ENCODE assay signal across 9 cellular contexts in genomic region chr18:76410660-76411417, GRCh38.
DNase-seq lines count a peak whose midpoint lies in the region; ATAC-seq and TF ChIP-seq lines count a peak whose summit lies in the region.
"Had no signal": no experiment of that assay in that cellular context is flagged by ENCODE, and none has a peak within 500 bp of the region (broad histone marks: within the 10 kb centered on the region; RNA-seq: fewer than 3 reads in every experiment).

No MANE protein-coding gene starts in this region.

- in situ Hi-C loops in HAP-1 (cut with MboI; ENCODE audit: low sequenced_read_pairs), result no loop called here

- DNase-seq in activated T-helper 1 cell treated with anti-CD3 and anti-CD28 coated beads, Interleukin-12 subunit alpha, Interleukin-12 subunit beta, Interleukin-2, Interleukin-4 antibody, amounts not matched to agents 30 ng/mL and 10 ng/mL and 1 ng/mL, durations not matched to agents 14 hours and 24 hours and 36 hours (ENCODE audit: low spot score), result no peak
- no peak for DNase-seq in AG08395 (ENCODE audit: low spot score)
- no peak for DNase-seq in HAP-1 (ENCODE audit: low spot score in 2 of 2)
- no peak for DNase-seq in COLO668 (lab: John Stamatoyannopoulos, UW; ENCODE audit: unreplicated experiment)
- no peak for DNase-seq in osteoblast (ENCODE audit: insufficient read length, low spot score, missing footprints)

- peaks cover 21 to 72% (median 52%) of the 10 kb centered on the region in 11 experiments for H3K36me3 ChIP-seq in BLaER1 treated with 17β-estradiol and CSF1 and Interleukin-3, amounts not matched to agents 10 nM and 100 nM
- H3K36me3 ChIP-seq in HAP-1 (replicated peaks), result peaks cover 4% of the 10 kb centered on the region
- peaks cover 3% of the 10 kb centered on the region for H3K36me3 ChIP-seq in osteoblast (ENCODE audit: insufficient read depth, low read length)
- H3K36me3 ChIP-seq: prostate gland had no signal

- no peak for TF ChIP-seq CTCF in osteoblast (IDR thresholded peaks at IDR 0.05; ENCODE audit: extremely low read depth, low read depth, low read length)

- intact Hi-C loops in activated T-helper 1 cell treated with anti-CD3 and anti-CD28 coated beads, Interleukin-12 subunit alpha, Interleukin-12 subunit beta, Interleukin-2, Interleukin-4 antibody, amounts not matched to agents 30 ng/mL and 10 ng/mL and 1 ng/mL, durations not matched to agents 14 hours and 24 hours and 36 hours (cut with micrococcal nuclease), result loop anchor here (2.0 kb wide), 2 partner anchors 36 to 78 kb away; no protein-coding TSS in a partner anchor

- H3K27me3 Mint-ChIP-seq in activated T-helper 1 cell treated with anti-CD3 and anti-CD28 coated beads, Interleukin-12 subunit alpha, Interleukin-12 subunit beta, Interleukin-2, Interleukin-4 antibody, amounts not matched to agents 30 ng/mL and 10 ng/mL and 1 ng/mL, durations not matched to agents 14 hours and 24 hours and 36 hours (ENCODE audit: insufficient read depth), result peaks cover 21% of the 10 kb centered on the region

- no peaks in the 10 kb centered on the region for H3K36me3 Mint-ChIP-seq in activated T-helper 1 cell treated with anti-CD3 and anti-CD28 coated beads, Interleukin-12 subunit alpha, Interleukin-12 subunit beta, Interleukin-2, Interleukin-4 antibody, amounts not matched to agents 30 ng/mL and 10 ng/mL and 1 ng/mL, durations not matched to agents 14 hours and 24 hours and 36 hours (ENCODE audit: low read depth)

- no peaks in the 10 kb centered on the region for H3K27me3 ChIP-seq in BLaER1 treated with 17β-estradiol and CSF1 and Interleukin-3, amounts not matched to agents 10 nM and 100 nM
- H3K27me3 ChIP-seq in HAP-1 (ENCODE audit: low read depth), result no peaks in the 10 kb centered on the region
- no peaks in the 10 kb centered on the region for H3K27me3 ChIP-seq in osteoblast (ENCODE audit: insufficient read depth, low read length)

- peak overlapping the region in 9 of 11 experiments; percentile 33 to 70 (median 57); a peak in 17 of 22 replicates for H3K4me2 ChIP-seq in BLaER1 treated with 17β-estradiol and CSF1 and Interleukin-3, amounts not matched to agents 10 nM and 100 nM
- H3K4me2 ChIP-seq in osteoblast (ENCODE audit: insufficient read depth, low read length), result no peak overlapping the region

- peaks cover 28 to 62% (median 50%) of the 10 kb centered on the region in 10 experiments for H3K4me1 ChIP-seq in BLaER1 treated with 17β-estradiol and CSF1 and Interleukin-3, amounts not matched to agents 10 nM and 100 nM
- H3K4me1 ChIP-seq in HAP-1 (no peaks in the 10 kb centered on the region), osteoblast (ENCODE audit: insufficient read depth, low read length) (peaks cover 24% of the 10 kb centered on the region)
- H3K4me1 ChIP-seq: prostate gland had no signal

- H4K20me1 ChIP-seq in BLaER1 treated with 17β-estradiol and CSF1 and Interleukin-3, amounts not matched to agents 10 nM and 100 nM, result peaks cover 25 to 100% (median 38%) of the 10 kb centered on the region in 11 experiments; a peak in 19 of 22 replicates
- peaks cover 43% of the 10 kb centered on the region for H4K20me1 ChIP-seq in osteoblast (ENCODE audit: insufficient read depth, low read length)

- no peak overlapping the region for H3K4me3 ChIP-seq in BLaER1 treated with 17β-estradiol and CSF1 and Interleukin-3, amounts not matched to agents 10 nM and 100 nM
- H3K4me3 ChIP-seq in HAP-1 (no peak overlapping the region), osteoblast (ENCODE audit: insufficient read depth, low read length) (no peak overlapping the region)
- H3K4me3 ChIP-seq: prostate gland had no signal

- H3K4me3 Mint-ChIP-seq in activated T-helper 1 cell treated with anti-CD3 and anti-CD28 coated beads, Interleukin-12 subunit alpha, Interleukin-12 subunit beta, Interleukin-2, Interleukin-4 antibody, amounts not matched to agents 30 ng/mL and 10 ng/mL and 1 ng/mL, durations not matched to agents 14 hours and 24 hours and 36 hours, result no peak overlapping the region

- no peak overlapping the region for H2AFZ ChIP-seq in osteoblast (ENCODE audit: low read length)

- H3K9ac ChIP-seq in BLaER1 treated with 17β-estradiol and CSF1 and Interleukin-3, amounts not matched to agents 10 nM and 100 nM, result no peak overlapping the region

- no peaks in the 10 kb centered on the region for H3K9me3 Mint-ChIP-seq in activated T-helper 1 cell treated with anti-CD3 and anti-CD28 coated beads, Interleukin-12 subunit alpha, Interleukin-12 subunit beta, Interleukin-2, Interleukin-4 antibody, amounts not matched to agents 30 ng/mL and 10 ng/mL and 1 ng/mL, durations not matched to agents 14 hours and 24 hours and 36 hours

- H3K27ac ChIP-seq in BLaER1 treated with 17β-estradiol and CSF1 and Interleukin-3, amounts not matched to agents 10 nM and 100 nM, result peak overlapping the region in 7 of 11 experiments; percentile 24 to 65 (median 36); a peak in 11 of 22 replicates
- no peak overlapping the region for H3K27ac ChIP-seq in osteoblast (ENCODE audit: low read depth, low read length)
- H3K27ac ChIP-seq: prostate gland had no signal

- H3K4me1 Mint-ChIP-seq in activated T-helper 1 cell treated with anti-CD3 and anti-CD28 coated beads, Interleukin-12 subunit alpha, Interleukin-12 subunit beta, Interleukin-2, Interleukin-4 antibody, amounts not matched to agents 30 ng/mL and 10 ng/mL and 1 ng/mL, durations not matched to agents 14 hours and 24 hours and 36 hours (ENCODE audit: low read depth), result peaks cover 12% of the 10 kb centered on the region

- ATAC-seq in GM18861 (IDR thresholded peaks at IDR 0.05; ENCODE audit: unreplicated experiment) (peak; percentile 83), HG02981 (IDR thresholded peaks at IDR 0.05; ENCODE audit: unreplicated experiment) (peak; percentile 65)

- peaks cover 0 to 34% (median 24%) of the 10 kb centered on the region in 11 experiments; a peak in 19 of 22 replicates for H3K9me3 ChIP-seq in BLaER1 treated with 17β-estradiol and CSF1 and Interleukin-3, amounts not matched to agents 10 nM and 100 nM (replicated peaks in 1 of 11)
- H3K9me3 ChIP-seq in HAP-1 (no peaks in the 10 kb centered on the region), osteoblast (ENCODE audit: low read depth, low read length) (no peaks in the 10 kb centered on the region)
- H3K9me3 ChIP-seq: prostate gland had no signal

- peak overlapping the region; percentile 9 for H3K27ac Mint-ChIP-seq in activated T-helper 1 cell treated with anti-CD3 and anti-CD28 coated beads, Interleukin-12 subunit alpha, Interleukin-12 subunit beta, Interleukin-2, Interleukin-4 antibody, amounts not matched to agents 30 ng/mL and 10 ng/mL and 1 ng/mL, durations not matched to agents 14 hours and 24 hours and 36 hours

- H3K79me2 ChIP-seq in osteoblast (ENCODE audit: insufficient read depth, low read length), result peaks cover 50% of the 10 kb centered on the region
